Comparison of ENCODE assay signal across 11 cellular contexts in the genomic region with DNA sequence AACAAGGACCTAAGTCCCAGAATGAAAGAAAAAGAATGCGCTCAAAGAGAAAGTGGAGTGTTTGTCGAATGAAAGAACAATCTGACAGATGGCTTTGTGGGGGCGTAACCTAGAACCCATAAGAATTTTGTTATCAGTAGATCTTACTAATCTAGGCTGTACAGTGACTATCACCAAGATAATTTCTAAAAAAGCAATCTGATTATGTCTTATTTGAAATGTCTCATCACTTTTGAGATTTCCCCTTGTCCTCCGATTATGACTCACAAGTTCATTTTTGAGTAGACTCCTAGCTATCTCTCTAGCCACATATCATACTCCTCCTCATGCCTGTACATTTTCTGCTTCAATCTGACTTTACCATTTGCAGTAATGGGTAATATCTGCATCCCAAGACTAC.
DNase-seq lines count a peak whose midpoint lies in the region; ATAC-seq and TF ChIP-seq lines count a peak whose summit lies in the region.
"Had no signal": no experiment of that assay in that cellular context is flagged by ENCODE, and none has a peak within 500 bp of the region (broad histone marks: within the 10 kb centered on the region; RNA-seq: fewer than 3 reads in every experiment).

No MANE protein-coding gene starts in this region.

- no peak for TF ChIP-seq CTCF in foreskin keratinocyte (conservative IDR thresholded peaks at IDR 0.05)

- no peaks in the 10 kb centered on the region for H3K4me1 ChIP-seq in foreskin keratinocyte

- no peak overlapping the region for H3K27ac ChIP-seq in foreskin keratinocyte

- intact Hi-C loops in Right ventricle myocardium inferior (cut with DNase I), result no loop called here

- ATAC-seq in GM18508 (IDR thresholded peaks at IDR 0.05; ENCODE audit: insufficient read depth, unreplicated experiment) (peak; percentile 31), GM19328 (IDR thresholded peaks at IDR 0.05; ENCODE audit: unreplicated experiment) (peak; percentile 35), HG02840 (IDR thresholded peaks at IDR 0.05; ENCODE audit: low FRiP score, unreplicated experiment) (peak; percentile 43), HG03575 (IDR thresholded peaks at IDR 0.05; ENCODE audit: extremely low read depth, insufficient number of reproducible peaks, low FRiP score, unreplicated experiment) (peak; percentile 40), Right ventricle myocardium inferior (no peak), foreskin keratinocyte (no peak)

- no peaks in the 10 kb centered on the region for H3K27me3 ChIP-seq in foreskin keratinocyte

- DNase-seq in C1 segment of cervical spinal cord (lab: John Stamatoyannopoulos, UW) (no peak), Right ventricle myocardium inferior (ENCODE audit: missing footprints) (no peak), AG08396 (ENCODE audit: low spot score) (no peak), foreskin keratinocyte (no peak)
- DNase-seq: H7, kidney glomerular epithelial cell, NCI-H510A had no signal

Comparison
In these comparisons a context has a peak if more than half of its experiments do, and no peak if none do; other contexts are left out.
1. ATAC-seq: peak in GM18508 (single experiment), GM19328 (single experiment), HG02840 (single experiment) and HG03575 (single experiment); none in Right ventricle myocardium inferior (single experiment) and foreskin keratinocyte (single experiment).